17 cellular contexts compared by ENCODE assay signal in genomic region chr15:35680951-35681350, GRCh38.
DNase-seq lines count a peak whose midpoint lies in the region; ATAC-seq and TF ChIP-seq lines count a peak whose summit lies in the region.
"Had no signal": no experiment of that assay in that cellular context is flagged by ENCODE, and none has a peak within 500 bp of the region (broad histone marks: within the 10 kb centered on the region; RNA-seq: fewer than 3 reads in every experiment).

No MANE protein-coding gene starts in this region.

- peak overlapping the region; percentile 7 for H3K27ac Mint-ChIP-seq in endothelial cell (ENCODE audit: unreplicated experiment)
- H3K27ac Mint-ChIP-seq: B cell, CD14-positive monocyte had no signal

- ATAC-seq in SK-N-SH treated with all-trans-retinoic acid at 6 μM for 48 hours (no peak), GM19035 (IDR thresholded peaks at IDR 0.05; ENCODE audit: unreplicated experiment) (no peak), GM21576 (IDR thresholded peaks at IDR 0.05; ENCODE audit: unreplicated experiment) (no peak), HG02588 (IDR thresholded peaks at IDR 0.05; ENCODE audit: unreplicated experiment) (no peak)
- ATAC-seq: Right ventricle myocardium inferior had no signal

- TF ChIP-seq CTCF in endothelial cell (IDR thresholded peaks at IDR 0.05; ENCODE audit: unreplicated experiment), result no peak

- H3K9me3 Mint-ChIP-seq in endothelial cell (ENCODE audit: unreplicated experiment), result no peaks in the 10 kb centered on the region

- no peak overlapping the region for H3K4me3 Mint-ChIP-seq in endothelial cell (ENCODE audit: unreplicated experiment)
- H3K4me3 Mint-ChIP-seq: B cell, CD14-positive monocyte had no signal

- DNase-seq in EL (peak; percentile 23), endothelial cell (ENCODE audit: low spot score) (no peak), lung microvascular endothelial cell (ENCODE audit: low read depth in 2 of 2) (peak; percentile 52 to 59), T-helper 2 cell (no peak)
- DNase-seq: GF-D8, Kasumi-1, NCI-H1694, NCI-H2081, NCI-H2171 treated with DMSO at 0.1 percent for 48 hours, NCI-H446 treated with DMSO at 0.1 percent for 48 hours had no signal

- no peaks in the 10 kb centered on the region for H3K36me3 Mint-ChIP-seq in endothelial cell (ENCODE audit: low read depth, unreplicated experiment)
- H3K36me3 Mint-ChIP-seq: CD14-positive monocyte had no signal

- peaks cover 12% of the 10 kb centered on the region for H3K4me1 Mint-ChIP-seq in endothelial cell (ENCODE audit: unreplicated experiment)
- H3K4me1 Mint-ChIP-seq: B cell, CD14-positive monocyte had no signal

- H3K27me3 Mint-ChIP-seq in endothelial cell (ENCODE audit: unreplicated experiment), result no peaks in the 10 kb centered on the region
- H3K27me3 Mint-ChIP-seq: B cell had no signal

TF ChIP-seq in SK-N-SH treated with all-trans-retinoic acid at 6 μM for 48 hours, 23 proteins besides CTCF, POLR2A, EP300 and RAD21:
- TF ChIP-seq, protein P1, sequence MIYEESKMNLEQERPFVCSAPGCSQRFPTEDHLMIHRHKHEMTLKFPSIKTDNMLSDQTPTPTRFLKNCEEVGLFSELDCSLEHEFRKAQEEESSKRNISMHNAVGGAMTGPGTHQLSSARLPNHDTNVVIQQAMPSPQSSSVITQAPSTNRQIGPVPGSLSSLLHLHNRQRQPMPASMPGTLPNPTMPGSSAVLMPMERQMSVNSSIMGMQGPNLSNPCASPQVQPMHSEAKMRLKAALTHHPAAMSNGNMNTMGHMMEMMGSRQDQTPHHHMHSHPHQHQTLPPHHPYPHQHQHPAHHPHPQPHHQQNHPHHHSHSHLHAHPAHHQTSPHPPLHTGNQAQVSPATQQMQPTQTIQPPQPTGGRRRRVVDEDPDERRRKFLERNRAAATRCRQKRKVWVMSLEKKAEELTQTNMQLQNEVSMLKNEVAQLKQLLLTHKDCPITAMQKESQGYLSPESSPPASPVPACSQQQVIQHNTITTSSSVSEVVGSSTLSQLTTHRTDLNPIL (CRISPR knock-in tag; IDR thresholded peaks at IDR 0.05; ENCODE audit: low read depth), result peak; percentile 18; the same call in 1 of the 2 replicates
- TF ChIP-seq ZFP3 (CRISPR knock-in tag; IDR thresholded peaks at IDR 0.05) (no peak), TOX (CRISPR knock-in tag; IDR thresholded peaks at IDR 0.05; ENCODE audit: borderline replicate concordance) (no peak), ISL1 (CRISPR knock-in tag; IDR thresholded peaks at IDR 0.05) (peak; percentile 36), ZC3H10 (CRISPR knock-in tag; IDR thresholded peaks at IDR 0.05) (no peak)

Comparison
In these comparisons a context has a peak if more than half of its experiments do, and no peak if none do; other contexts are left out.
1. DNase-seq: peak in EL (single experiment) and lung microvascular endothelial cell (2 of 2); none in endothelial cell (single experiment) and T-helper 2 cell (0 of 5).